In genomic region chr12:12403264-12404248, GRCh38 we compare ENCODE assay signal across 1 cellular context.
TF ChIP-seq lines count a peak whose summit lies in the region.

No MANE protein-coding gene starts in this region.

TF ChIP-seq in GM23338, 12 proteins besides CTCF, POLR2A, EP300 and RAD21 (continued from another document):
- no peak for TF ChIP-seq ZNF462 (CRISPR knock-in tag; IDR thresholded peaks at IDR 0.05)
- TF ChIP-seq ETS1 (IDR thresholded peaks at IDR 0.05), result no peak
- TF ChIP-seq JUNB (IDR thresholded peaks at IDR 0.05; ENCODE audit: unreplicated experiment), result no peak
- TF ChIP-seq CREB1 (CRISPR knock-in tag; IDR thresholded peaks at IDR 0.05; ENCODE audit: low read depth), result no peak
- no peak for TF ChIP-seq ZNF114 (CRISPR knock-in tag; IDR thresholded peaks at IDR 0.05)
- no peak for TF ChIP-seq ZNF331 (CRISPR knock-in tag; IDR thresholded peaks at IDR 0.05; ENCODE audit: low read depth)
- no peak for TF ChIP-seq NANOG (IDR thresholded peaks at IDR 0.05; ENCODE audit: borderline replicate concordance)
- TF ChIP-seq EZH2phosphoT487 (IDR thresholded peaks at IDR 0.05; ENCODE audit: unreplicated experiment), result no peak
- no peak for TF ChIP-seq EZH2 (IDR thresholded peaks at IDR 0.05; ENCODE audit: low read depth, unreplicated experiment)
